In the genomic region with DNA sequence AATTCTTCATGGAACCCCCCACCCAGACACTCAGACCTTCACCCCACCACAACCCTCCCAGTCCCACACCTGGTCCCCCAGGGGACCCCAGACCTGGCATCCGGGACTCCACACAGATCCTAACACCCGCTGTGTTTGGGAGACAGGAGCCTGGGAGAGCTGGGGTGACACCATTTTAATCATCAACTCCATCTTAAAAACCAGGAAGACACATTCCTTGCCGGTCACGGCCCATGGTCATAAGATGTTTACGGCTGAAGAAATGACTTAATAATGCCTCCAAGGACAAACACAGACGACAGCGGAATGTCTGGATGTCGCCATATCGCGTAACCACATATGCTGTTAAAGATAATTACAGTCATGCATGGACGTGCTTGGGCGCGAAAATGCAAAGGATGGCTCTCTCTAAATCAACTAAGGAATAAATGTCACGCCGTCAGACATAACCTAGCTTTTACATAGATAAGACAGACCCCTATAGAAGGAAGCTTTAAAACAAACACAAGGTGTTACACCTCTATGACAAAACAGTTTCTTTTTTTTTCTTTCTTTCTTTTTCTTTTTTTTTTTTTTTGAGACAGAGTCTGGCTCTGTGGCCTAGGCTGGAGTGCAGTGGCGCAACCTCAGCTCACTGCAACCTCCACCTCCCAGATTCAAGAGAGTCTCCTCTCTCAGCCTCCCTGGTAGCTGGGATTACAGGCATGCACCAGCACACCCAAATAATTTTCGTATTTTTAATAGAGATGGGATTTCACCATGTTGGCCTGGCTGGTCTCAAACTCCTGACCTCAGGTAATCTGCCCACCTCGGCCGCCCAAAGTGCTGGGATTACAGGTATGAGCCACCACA, we compare ENCODE assay signal across 1 cellular context.
TF ChIP-seq lines count a peak whose summit lies in the region.

No MANE protein-coding gene starts in this region.

TF ChIP-seq in K562, 482 proteins besides CTCF, POLR2A, EP300 and RAD21 (continued from another document and continues in another):
- TF ChIP-seq, protein P1, sequence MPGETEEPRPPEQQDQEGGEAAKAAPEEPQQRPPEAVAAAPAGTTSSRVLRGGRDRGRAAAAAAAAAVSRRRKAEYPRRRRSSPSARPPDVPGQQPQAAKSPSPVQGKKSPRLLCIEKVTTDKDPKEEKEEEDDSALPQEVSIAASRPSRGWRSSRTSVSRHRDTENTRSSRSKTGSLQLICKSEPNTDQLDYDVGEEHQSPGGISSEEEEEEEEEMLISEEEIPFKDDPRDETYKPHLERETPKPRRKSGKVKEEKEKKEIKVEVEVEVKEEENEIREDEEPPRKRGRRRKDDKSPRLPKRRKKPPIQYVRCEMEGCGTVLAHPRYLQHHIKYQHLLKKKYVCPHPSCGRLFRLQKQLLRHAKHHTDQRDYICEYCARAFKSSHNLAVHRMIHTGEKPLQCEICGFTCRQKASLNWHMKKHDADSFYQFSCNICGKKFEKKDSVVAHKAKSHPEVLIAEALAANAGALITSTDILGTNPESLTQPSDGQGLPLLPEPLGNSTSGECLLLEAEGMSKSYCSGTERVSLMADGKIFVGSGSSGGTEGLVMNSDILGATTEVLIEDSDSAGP (CRISPR knock-in tag; IDR thresholded peaks at IDR 0.05), result no peak
- no peak for TF ChIP-seq JUND (IDR thresholded peaks at IDR 0.05; ENCODE audit: borderline replicate concordance, low read depth, low read length)
- peak; percentile 64; the same call in 2 of the 3 replicates for TF ChIP-seq JUND (tag; IDR thresholded peaks at IDR 0.05; ENCODE audit: borderline replicate concordance, low read depth, low read length)
- TF ChIP-seq, protein P2, sequence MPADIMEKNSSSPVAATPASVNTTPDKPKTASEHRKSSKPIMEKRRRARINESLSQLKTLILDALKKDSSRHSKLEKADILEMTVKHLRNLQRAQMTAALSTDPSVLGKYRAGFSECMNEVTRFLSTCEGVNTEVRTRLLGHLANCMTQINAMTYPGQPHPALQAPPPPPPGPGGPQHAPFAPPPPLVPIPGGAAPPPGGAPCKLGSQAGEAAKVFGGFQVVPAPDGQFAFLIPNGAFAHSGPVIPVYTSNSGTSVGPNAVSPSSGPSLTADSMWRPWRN (IDR thresholded peaks at IDR 0.05; ENCODE audit: low read depth), result no peak
- TF ChIP-seq, protein P3, sequence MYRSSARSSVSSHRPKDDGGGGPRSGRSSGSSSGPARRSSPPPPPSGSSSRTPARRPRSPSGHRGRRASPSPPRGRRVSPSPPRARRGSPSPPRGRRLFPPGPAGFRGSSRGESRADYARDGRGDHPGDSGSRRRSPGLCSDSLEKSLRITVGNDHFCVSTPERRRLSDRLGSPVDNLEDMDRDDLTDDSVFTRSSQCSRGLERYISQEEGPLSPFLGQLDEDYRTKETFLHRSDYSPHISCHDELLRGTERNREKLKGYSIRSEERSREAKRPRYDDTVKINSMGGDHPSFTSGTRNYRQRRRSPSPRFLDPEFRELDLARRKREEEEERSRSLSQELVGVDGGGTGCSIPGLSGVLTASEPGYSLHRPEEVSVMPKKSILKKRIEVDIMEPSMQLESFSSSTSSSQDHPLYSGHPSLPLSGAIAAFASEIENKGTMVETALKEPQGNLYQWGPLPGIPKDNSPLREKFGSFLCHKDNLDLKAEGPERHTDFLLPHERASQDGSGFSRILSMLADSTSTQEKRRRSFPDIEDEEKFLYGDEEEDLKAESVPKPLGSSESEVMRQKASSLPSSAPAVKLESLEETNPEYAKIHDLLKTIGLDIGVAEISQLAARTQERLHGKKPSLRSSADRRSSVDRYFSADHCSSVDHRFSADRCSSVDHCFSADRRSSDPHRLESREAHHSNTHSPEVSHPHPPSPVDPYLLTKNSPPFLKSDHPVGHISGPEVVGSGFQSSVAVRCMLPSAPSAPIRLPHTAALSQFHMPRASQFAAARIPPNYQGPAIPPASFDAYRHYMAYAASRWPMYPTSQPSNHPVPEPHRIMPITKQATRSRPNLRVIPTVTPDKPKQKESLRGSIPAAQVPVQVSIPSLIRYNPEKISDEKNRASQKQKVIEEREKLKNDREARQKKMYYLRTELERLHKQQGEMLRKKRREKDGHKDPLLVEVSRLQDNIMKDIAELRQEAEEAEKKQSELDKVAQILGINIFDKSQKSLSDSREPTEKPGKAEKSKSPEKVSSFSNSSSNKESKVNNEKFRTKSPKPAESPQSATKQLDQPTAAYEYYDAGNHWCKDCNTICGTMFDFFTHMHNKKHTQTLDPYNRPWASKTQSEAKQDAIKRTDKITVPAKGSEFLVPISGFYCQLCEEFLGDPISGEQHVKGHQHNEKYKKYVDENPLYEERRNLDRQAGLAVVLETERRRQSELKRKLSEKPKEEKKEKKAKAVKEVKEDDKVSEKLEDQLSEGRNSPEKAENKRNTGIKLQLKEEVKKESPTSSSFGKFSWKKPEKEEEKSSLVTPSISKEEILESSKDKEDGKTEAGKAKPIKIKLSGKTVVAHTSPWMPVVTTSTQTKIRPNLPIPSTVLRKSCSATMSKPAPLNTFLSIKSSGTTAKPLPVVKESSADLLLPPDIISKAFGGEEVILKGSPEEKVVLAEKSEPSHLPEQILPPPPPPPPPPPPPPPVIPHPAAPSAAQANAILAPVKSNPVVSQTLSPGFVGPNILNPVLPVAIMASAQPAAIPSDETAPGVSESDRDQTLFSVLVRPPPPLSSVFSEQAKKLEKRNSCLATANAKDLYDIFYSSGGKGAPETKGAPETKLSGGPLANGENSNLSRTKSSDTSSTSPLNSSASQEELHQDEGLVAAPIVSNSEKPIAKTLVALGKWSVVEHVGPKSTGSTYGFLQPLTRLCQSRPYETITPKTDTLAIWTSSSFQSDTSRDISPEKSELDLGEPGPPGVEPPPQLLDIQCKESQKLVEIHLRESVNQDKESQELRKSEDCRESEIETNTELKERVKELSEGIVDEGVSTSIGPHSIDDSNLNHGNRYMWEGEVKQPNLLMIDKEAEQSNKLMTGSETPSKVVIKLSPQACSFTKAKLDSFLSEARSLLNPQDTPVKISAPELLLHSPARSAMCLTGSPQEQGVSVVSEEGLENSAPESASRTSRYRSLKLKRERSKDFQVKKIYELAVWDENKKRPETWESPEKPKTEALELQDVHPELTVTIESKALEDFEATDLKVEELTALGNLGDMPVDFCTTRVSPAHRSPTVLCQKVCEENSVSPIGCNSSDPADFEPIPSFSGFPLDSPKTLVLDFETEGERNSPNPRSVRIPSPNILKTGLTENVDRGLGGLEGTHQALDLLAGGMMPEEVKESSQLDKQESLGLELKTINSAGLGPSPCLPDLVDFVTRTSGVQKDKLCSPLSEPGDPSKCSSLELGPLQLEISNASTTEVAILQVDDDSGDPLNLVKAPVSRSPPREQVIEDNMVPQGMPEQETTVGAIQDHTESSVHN (IDR thresholded peaks at IDR 0.05; ENCODE audit: borderline replicate concordance in 1 of 2, low read depth in 1 of 2), result no peak
- TF ChIP-seq, protein P4, sequence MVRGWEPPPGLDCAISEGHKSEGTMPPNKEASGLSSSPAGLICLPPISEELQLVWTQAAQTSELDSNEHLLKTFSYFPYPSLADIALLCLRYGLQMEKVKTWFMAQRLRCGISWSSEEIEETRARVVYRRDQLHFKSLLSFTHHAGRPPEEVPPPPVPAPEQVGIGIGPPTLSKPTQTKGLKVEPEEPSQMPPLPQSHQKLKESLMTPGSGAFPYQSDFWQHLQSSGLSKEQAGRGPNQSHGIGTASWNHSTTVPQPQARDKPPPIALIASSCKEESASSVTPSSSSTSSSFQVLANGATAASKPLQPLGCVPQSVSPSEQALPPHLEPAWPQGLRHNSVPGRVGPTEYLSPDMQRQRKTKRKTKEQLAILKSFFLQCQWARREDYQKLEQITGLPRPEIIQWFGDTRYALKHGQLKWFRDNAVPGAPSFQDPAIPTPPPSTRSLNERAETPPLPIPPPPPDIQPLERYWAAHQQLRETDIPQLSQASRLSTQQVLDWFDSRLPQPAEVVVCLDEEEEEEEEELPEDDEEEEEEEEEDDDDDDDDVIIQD (CRISPR knock-in tag; IDR thresholded peaks at IDR 0.05), result peak; percentile 84; the same call in 1 of the 2 replicates
- TF ChIP-seq ASH1L (IDR thresholded peaks at IDR 0.05; ENCODE audit: borderline replicate concordance, low read depth, partially characterized antibody), result no peak
- TF ChIP-seq, protein P5, sequence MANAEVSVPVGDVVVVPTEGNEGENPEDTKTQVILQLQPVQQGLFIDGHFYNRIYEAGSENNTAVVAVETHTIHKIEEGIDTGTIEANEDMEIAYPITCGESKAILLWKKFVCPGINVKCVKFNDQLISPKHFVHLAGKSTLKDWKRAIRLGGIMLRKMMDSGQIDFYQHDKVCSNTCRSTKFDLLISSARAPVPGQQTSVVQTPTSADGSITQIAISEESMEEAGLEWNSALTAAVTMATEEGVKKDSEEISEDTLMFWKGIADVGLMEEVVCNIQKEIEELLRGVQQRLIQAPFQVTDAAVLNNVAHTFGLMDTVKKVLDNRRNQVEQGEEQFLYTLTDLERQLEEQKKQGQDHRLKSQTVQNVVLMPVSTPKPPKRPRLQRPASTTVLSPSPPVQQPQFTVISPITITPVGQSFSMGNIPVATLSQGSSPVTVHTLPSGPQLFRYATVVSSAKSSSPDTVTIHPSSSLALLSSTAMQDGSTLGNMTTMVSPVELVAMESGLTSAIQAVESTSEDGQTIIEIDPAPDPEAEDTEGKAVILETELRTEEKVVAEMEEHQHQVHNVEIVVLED (CRISPR knock-in tag; IDR thresholded peaks at IDR 0.05), result peak; percentile 77
- TF ChIP-seq NELFE (IDR thresholded peaks at IDR 0.05; ENCODE audit: insufficient read depth, insufficient read length), result no peak
- 0 out of 2 replicates have a peak, but pooled peaks have one; percentile 59 for TF ChIP-seq KLF10 (CRISPR knock-in tag; IDR thresholded peaks at IDR 0.05)
- TF ChIP-seq NCOR1 (IDR thresholded peaks at IDR 0.05), result peak; percentile 79
- TF ChIP-seq ZFP36 (IDR thresholded peaks at IDR 0.05; ENCODE audit: low read depth, low read length, partially characterized antibody), result no peak
- TF ChIP-seq, protein P6, sequence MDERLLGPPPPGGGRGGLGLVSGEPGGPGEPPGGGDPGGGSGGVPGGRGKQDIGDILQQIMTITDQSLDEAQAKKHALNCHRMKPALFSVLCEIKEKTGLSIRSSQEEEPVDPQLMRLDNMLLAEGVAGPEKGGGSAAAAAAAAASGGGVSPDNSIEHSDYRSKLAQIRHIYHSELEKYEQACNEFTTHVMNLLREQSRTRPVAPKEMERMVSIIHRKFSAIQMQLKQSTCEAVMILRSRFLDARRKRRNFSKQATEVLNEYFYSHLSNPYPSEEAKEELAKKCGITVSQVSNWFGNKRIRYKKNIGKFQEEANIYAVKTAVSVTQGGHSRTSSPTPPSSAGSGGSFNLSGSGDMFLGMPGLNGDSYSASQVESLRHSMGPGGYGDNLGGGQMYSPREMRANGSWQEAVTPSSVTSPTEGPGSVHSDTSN (CRISPR knock-in tag; IDR thresholded peaks at IDR 0.05; ENCODE audit: low read depth), result no peak
- TF ChIP-seq, protein P6 (tag; conservative IDR thresholded peaks at IDR 0.05; ENCODE audit: low read depth), result peak; percentile 73
- TF ChIP-seq NONO (IDR thresholded peaks at IDR 0.05; ENCODE audit: low read depth in 2 of 2, low read length in 1 of 2), result no peak
- TF ChIP-seq NCOA6 (IDR thresholded peaks at IDR 0.05), result no peak
- TF ChIP-seq PTRF (tag; IDR thresholded peaks at IDR 0.05), result peak; percentile 94
- no peak for TF ChIP-seq CREBBP (IDR thresholded peaks at IDR 0.05; ENCODE audit: low read depth, low read length)
- TF ChIP-seq RBM15 (IDR thresholded peaks at IDR 0.05; ENCODE audit: insufficient read depth, low read length), result no peak
- peak; percentile 63 for TF ChIP-seq CEBPB (tag; IDR thresholded peaks at IDR 0.05)
- no peak for TF ChIP-seq EWSR1 (IDR thresholded peaks at IDR 0.05; ENCODE audit: borderline replicate concordance, low read depth, partially characterized antibody)
- no peak for TF ChIP-seq CEBPG (CRISPR knock-in tag; IDR thresholded peaks at IDR 0.05)
- peak in 1 of 2 experiments; percentile 53; a peak in 2 of 4 replicates for TF ChIP-seq CEBPG (tag; conservative IDR thresholded peaks at IDR 0.05 in 1 of 2, IDR thresholded peaks at IDR 0.05 in 1 of 2)
- peak; percentile 67 for TF ChIP-seq HDAC3 (IDR thresholded peaks at IDR 0.05; ENCODE audit: borderline replicate concordance, partially characterized antibody)
- TF ChIP-seq, protein P7, sequence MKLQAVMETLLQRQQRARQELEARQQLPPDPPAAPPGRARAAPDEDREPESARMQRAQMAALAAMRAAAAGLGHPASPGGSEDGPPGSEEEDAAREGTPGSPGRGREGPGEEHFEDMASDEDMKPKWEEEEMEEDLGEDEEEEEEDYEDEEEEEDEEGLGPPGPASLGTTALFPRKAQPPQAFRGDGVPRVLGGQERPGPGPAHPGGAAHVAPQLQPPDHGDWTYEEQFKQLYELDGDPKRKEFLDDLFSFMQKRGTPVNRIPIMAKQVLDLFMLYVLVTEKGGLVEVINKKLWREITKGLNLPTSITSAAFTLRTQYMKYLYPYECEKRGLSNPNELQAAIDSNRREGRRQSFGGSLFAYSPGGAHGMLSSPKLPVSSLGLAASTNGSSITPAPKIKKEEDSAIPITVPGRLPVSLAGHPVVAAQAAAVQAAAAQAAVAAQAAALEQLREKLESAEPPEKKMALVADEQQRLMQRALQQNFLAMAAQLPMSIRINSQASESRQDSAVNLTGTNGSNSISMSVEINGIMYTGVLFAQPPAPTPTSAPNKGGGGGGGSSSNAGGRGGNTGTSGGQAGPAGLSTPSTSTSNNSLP (IDR thresholded peaks at IDR 0.05; ENCODE audit: borderline replicate concordance, low read depth, low read length), result no peak
- no peak for TF ChIP-seq HOXB6 (CRISPR knock-in tag; IDR thresholded peaks at IDR 0.05; ENCODE audit: borderline replicate concordance)
- TF ChIP-seq NCOA1 (IDR thresholded peaks at IDR 0.05; ENCODE audit: low read depth), result peak; percentile 75; the same call in 1 of the 2 replicates
- TF ChIP-seq TAF1 (IDR thresholded peaks at IDR 0.05; ENCODE audit: control insufficient read depth, extremely low read depth, insufficient read depth, low read length, severe bottlenecking), result peak; percentile 32
- no peak for TF ChIP-seq RBM39 (optimal IDR thresholded peaks at IDR 0.05; ENCODE audit: low read depth, low read length)
- no peak for TF ChIP-seq MCM5 (IDR thresholded peaks at IDR 0.05; ENCODE audit: low read depth)
- no peak for TF ChIP-seq ZNF785 (CRISPR knock-in tag; IDR thresholded peaks at IDR 0.05)
- no peak for TF ChIP-seq HCFC1 (IDR thresholded peaks at IDR 0.05; ENCODE audit: low read depth, low read length)
- TF ChIP-seq, protein P8, sequence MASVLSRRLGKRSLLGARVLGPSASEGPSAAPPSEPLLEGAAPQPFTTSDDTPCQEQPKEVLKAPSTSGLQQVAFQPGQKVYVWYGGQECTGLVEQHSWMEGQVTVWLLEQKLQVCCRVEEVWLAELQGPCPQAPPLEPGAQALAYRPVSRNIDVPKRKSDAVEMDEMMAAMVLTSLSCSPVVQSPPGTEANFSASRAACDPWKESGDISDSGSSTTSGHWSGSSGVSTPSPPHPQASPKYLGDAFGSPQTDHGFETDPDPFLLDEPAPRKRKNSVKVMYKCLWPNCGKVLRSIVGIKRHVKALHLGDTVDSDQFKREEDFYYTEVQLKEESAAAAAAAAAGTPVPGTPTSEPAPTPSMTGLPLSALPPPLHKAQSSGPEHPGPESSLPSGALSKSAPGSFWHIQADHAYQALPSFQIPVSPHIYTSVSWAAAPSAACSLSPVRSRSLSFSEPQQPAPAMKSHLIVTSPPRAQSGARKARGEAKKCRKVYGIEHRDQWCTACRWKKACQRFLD (CRISPR knock-in tag; IDR thresholded peaks at IDR 0.05), result peak; percentile 99
